1 cellular context compared by ENCODE assay signal in the genomic region with DNA sequence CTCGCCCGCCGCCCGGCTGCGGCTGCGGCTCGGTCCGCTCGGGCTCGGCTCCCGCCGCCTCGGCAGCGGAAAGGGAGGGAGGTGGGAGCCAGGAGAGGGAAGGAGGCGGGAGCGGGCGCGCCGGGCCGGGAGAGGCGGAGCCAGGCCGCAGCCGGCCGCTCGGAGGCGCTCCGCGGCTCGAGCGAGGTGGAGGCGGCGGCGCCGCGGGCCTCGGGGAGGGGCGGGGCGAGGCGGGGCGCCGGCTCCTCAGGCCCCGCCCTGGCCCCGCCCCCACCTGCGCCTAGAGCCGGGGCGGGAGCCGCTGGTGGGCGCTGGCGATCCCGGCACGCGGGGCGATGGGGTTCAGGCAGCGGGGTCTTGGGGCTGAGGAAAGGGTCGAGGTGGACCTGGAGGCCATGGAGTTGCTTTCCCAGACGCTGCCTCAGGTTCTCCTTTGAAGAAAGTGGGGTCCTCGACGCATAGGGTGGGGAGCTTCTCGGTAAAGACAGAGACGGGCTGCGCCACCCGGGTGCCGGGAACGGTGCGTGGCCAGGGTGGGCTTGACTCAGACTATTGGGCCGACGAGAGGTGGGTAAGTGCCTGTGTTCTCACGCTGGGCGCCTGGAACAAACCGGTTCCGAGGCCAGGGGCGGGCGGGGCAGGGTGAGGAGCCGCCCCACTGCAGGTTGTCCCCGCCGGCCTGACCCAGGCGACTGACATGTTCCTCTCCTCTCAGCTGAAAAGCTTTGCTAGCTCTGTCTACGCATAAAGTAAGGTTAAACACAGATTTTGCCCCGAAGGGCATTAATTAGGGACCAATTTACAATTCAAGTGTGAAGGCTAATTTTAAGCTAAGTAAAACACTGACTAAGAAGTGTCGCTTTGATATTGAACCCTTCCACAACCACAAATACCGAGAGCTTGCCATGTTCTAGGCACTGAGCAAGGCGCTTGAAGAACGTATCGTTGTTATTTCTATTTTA.
A peak's percentile ranks its signal among the peaks of the same experiment; 100 is the strongest.
TF ChIP-seq lines count a peak whose summit lies in the region.

Gene CMTM4 (minus strand): TSS at position 75 of the 962 bp plus-strand sequence. CDS start 218 bp downstream, outside the sequence.

TF ChIP-seq in GM12878, 131 proteins besides CTCF, POLR2A, EP300 and RAD21 (continued from another document):
- TF ChIP-seq, protein P1, sequence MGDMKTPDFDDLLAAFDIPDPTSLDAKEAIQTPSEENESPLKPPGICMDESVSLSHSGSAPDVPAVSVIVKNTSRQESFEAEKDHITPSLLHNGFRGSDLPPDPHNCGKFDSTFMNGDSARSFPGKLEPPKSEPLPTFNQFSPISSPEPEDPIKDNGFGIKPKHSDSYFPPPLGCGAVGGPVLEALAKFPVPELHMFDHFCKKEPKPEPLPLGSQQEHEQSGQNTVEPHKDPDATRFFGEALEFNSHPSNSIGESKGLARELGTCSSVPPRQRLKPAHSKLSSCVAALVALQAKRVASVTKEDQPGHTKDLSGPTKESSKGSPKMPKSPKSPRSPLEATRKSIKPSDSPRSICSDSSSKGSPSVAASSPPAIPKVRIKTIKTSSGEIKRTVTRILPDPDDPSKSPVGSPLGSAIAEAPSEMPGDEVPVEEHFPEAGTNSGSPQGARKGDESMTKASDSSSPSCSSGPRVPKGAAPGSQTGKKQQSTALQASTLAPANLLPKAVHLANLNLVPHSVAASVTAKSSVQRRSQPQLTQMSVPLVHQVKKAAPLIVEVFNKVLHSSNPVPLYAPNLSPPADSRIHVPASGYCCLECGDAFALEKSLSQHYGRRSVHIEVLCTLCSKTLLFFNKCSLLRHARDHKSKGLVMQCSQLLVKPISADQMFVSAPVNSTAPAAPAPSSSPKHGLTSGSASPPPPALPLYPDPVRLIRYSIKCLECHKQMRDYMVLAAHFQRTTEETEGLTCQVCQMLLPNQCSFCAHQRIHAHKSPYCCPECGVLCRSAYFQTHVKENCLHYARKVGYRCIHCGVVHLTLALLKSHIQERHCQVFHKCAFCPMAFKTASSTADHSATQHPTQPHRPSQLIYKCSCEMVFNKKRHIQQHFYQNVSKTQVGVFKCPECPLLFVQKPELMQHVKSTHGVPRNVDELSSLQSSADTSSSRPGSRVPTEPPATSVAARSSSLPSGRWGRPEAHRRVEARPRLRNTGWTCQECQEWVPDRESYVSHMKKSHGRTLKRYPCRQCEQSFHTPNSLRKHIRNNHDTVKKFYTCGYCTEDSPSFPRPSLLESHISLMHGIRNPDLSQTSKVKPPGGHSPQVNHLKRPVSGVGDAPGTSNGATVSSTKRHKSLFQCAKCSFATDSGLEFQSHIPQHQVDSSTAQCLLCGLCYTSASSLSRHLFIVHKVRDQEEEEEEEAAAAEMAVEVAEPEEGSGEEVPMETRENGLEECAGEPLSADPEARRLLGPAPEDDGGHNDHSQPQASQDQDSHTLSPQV (IDR thresholded peaks at IDR 0.05), result no peak
- TF ChIP-seq MYB (IDR thresholded peaks at IDR 0.05; ENCODE audit: borderline replicate concordance, low read depth, low read length) (no peak), HCFC1 (IDR thresholded peaks at IDR 0.05; ENCODE audit: low read length) (no peak), SMAD1 (IDR thresholded peaks at IDR 0.05; ENCODE audit: low read depth, partially characterized antibody) (no peak), KAT2A (conservative IDR thresholded peaks at IDR 0.05; ENCODE audit: control insufficient read depth, low read depth, low read length) (no peak), RB1 (IDR thresholded peaks at IDR 0.05; ENCODE audit: borderline replicate concordance) (peak; percentile 32; the same call in 1 of the 2 replicates), PML (IDR thresholded peaks at IDR 0.05; ENCODE audit: low read length) (no peak), SMAD5 (IDR thresholded peaks at IDR 0.05; ENCODE audit: low read depth) (no peak), RCOR1 (conservative IDR thresholded peaks at IDR 0.05; ENCODE audit: low read depth, low read length) (no peak), CREB1 (IDR thresholded peaks at IDR 0.05; ENCODE audit: low read depth) (no peak), ZNF274 (IDR thresholded peaks at IDR 0.05; ENCODE audit: insufficient read depth, insufficient read length) (no peak), ZNF24 (IDR thresholded peaks at IDR 0.05) (no peak), JUND (IDR thresholded peaks at IDR 0.05; ENCODE audit: low read depth, low read length) (no peak), MTA3 (IDR thresholded peaks at IDR 0.05; ENCODE audit: borderline replicate concordance, low read length) (no peak), PAX5 (IDR thresholded peaks at IDR 0.05; ENCODE audit: borderline replicate concordance, low read depth, low read length) (no peak), RBBP5 (conservative IDR thresholded peaks at IDR 0.05) (no peak)
- TF ChIP-seq, protein P2, sequence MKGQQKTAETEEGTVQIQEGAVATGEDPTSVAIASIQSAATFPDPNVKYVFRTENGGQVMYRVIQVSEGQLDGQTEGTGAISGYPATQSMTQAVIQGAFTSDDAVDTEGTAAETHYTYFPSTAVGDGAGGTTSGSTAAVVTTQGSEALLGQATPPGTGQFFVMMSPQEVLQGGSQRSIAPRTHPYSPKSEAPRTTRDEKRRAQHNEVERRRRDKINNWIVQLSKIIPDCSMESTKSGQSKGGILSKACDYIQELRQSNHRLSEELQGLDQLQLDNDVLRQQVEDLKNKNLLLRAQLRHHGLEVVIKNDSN (IDR thresholded peaks at IDR 0.05; ENCODE audit: borderline replicate concordance, extremely low read length, insufficient read depth, low read depth, low read length), result no peak
- TF ChIP-seq, protein P3, sequence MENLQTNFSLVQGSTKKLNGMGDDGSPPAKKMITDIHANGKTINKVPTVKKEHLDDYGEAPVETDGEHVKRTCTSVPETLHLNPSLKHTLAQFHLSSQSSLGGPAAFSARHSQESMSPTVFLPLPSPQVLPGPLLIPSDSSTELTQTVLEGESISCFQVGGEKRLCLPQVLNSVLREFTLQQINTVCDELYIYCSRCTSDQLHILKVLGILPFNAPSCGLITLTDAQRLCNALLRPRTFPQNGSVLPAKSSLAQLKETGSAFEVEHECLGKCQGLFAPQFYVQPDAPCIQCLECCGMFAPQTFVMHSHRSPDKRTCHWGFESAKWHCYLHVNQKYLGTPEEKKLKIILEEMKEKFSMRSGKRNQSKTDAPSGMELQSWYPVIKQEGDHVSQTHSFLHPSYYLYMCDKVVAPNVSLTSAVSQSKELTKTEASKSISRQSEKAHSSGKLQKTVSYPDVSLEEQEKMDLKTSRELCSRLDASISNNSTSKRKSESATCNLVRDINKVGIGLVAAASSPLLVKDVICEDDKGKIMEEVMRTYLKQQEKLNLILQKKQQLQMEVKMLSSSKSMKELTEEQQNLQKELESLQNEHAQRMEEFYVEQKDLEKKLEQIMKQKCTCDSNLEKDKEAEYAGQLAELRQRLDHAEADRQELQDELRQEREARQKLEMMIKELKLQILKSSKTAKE (IDR thresholded peaks at IDR 0.05; ENCODE audit: low read depth, poor library complexity, severe bottlenecking), result no peak
